Comparison of ENCODE assay signal across 18 cellular contexts in genomic region chr10:3081383-3081981, GRCh38.
"Had no signal": no experiment of that assay in that cellular context is flagged by ENCODE, and none has a peak within 500 bp of the region (broad histone marks: within the 10 kb centered on the region; RNA-seq: fewer than 3 reads in every experiment).

No MANE protein-coding gene starts in this region.

- H3K4me3 ChIP-seq: cardiac muscle cell, esophagus squamous epithelium, ovary, psoas muscle, smooth muscle cell had no signal

- H3K4me3 Mint-ChIP-seq: activated CD8-positive, alpha-beta T cell treated with anti-CD3 and anti-CD28 coated beads for 36 hours; activated naive CD8-positive, alpha-beta T cell; effector memory CD8-positive, alpha-beta T cell; immature natural killer cell; stimulated activated memory B cell treated with anti-CD40 and anti-IgM and Interleukin-4, amounts not matched to agents 10 μg/mL and 1 μg/mL and 100 μg/mL, for 72 hours; T-helper 2 cell treated with Interferon-gamma antibody and Interleukin-4, amounts not matched to agents 5 μg/mL and 100 μg/mL, for 36 hours had no signal

- DNase-seq: activated CD4-positive, alpha-beta T cell treated with anti-CD3 and anti-CD28 coated beads for 4 hours; activated CD8-positive, alpha-beta T cell treated with anti-CD3 and anti-CD28 coated beads for 36 hours; activated T-cell treated with anti-CD3 and anti-CD28 coated beads, Interleukin-2, amount 50 U/mL, for 1 hour; effector memory CD8-positive, alpha-beta T cell; esophagus squamous epithelium; immature natural killer cell; mesenchymal stem cell; naive thymus-derived CD4-positive, alpha-beta T cell; psoas muscle; stimulated activated CD4-positive, alpha-beta T cell treated with anti-CD3 and anti-CD28 coated beads, Interleukin-4, amount 100 ng/mL, for 24 hours had no signal

- H3K27ac Mint-ChIP-seq: activated CD8-positive, alpha-beta T cell treated with anti-CD3 and anti-CD28 coated beads for 36 hours; activated naive CD8-positive, alpha-beta T cell; stimulated activated memory B cell treated with anti-CD40 and anti-IgM and Interleukin-4, amounts not matched to agents 10 μg/mL and 1 μg/mL and 100 μg/mL, for 72 hours; T-helper 2 cell treated with Interferon-gamma antibody and Interleukin-4, amounts not matched to agents 5 μg/mL and 100 μg/mL, for 36 hours had no signal

- H3K36me3 ChIP-seq: ovary had no signal

- ATAC-seq: activated CD8-positive, alpha-beta T cell treated with anti-CD3 and anti-CD28 coated beads for 36 hours; effector memory CD8-positive, alpha-beta T cell; naive thymus-derived CD4-positive, alpha-beta T cell; stimulated activated memory B cell treated with anti-CD40 and anti-IgM and Interleukin-4, amounts not matched to agents 10 μg/mL and 1 μg/mL and 100 μg/mL, for 72 hours had no signal

- H3K27me3 Mint-ChIP-seq: activated CD8-positive, alpha-beta T cell treated with anti-CD3 and anti-CD28 coated beads for 36 hours; activated naive CD8-positive, alpha-beta T cell; effector memory CD8-positive, alpha-beta T cell; naive thymus-derived CD4-positive, alpha-beta T cell; stimulated activated memory B cell treated with anti-CD40 and anti-IgM and Interleukin-4, amounts not matched to agents 10 μg/mL and 1 μg/mL and 100 μg/mL, for 72 hours had no signal

- H3K9me3 Mint-ChIP-seq: activated CD8-positive, alpha-beta T cell treated with anti-CD3 and anti-CD28 coated beads for 36 hours; activated T-helper 2 cell treated with anti-CD3 and anti-CD28 coated beads, Interferon-gamma antibody, Interleukin-2, Interleukin-4, amounts not matched to agents 10 μg/mL and 5 μg/mL and 100 μg/mL, durations not matched to agents 14 hours and 24 hours and 36 hours; effector memory CD8-positive, alpha-beta T cell; immature natural killer cell; naive thymus-derived CD4-positive, alpha-beta T cell; stimulated activated memory B cell treated with anti-CD40 and anti-IgM and Interleukin-4, amounts not matched to agents 10 μg/mL and 1 μg/mL and 100 μg/mL, for 72 hours; T-helper 2 cell treated with Interferon-gamma antibody and Interleukin-4, amounts not matched to agents 5 μg/mL and 100 μg/mL, for 36 hours had no signal

- H3K9me3 ChIP-seq: esophagus squamous epithelium, ovary, psoas muscle had no signal

- H3K27ac ChIP-seq: esophagus squamous epithelium, ovary, psoas muscle had no signal

- FAIRE-seq: TTC549 had no signal

- H3K4me1 ChIP-seq: psoas muscle had no signal

- H3K4me2 ChIP-seq: smooth muscle cell had no signal
